ENCODE assay signal across 19 cellular contexts in the genomic region with DNA sequence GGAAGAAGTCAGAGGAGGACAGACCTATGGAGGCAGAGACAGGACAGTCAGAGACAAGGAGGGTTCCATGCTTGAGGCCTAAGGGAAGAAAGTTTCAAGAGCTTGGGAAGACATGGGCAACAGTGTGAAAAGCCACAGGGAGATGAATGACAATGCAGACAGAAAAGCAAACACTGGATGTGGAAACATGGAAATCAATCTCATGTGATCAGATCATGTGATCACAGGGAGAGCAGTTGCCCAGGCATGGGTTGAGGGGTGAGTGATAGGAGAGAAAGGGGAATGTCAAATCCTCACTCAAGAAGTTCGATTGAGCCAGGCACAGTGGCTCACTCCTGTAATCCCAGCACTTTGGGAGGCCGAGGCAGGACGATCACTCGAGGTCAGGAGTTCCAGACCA. TPM values are rescaled to one million over a fixed set of nuclear protein-coding genes. Genes with fewer than 3 reads are reported as not detected.
DNase-seq lines count a peak whose midpoint lies in the region; ATAC-seq, FAIRE-seq and TF ChIP-seq lines count a peak whose summit lies in the region.
"Had no signal": no experiment of that assay in that cellular context is flagged by ENCODE, and none has a peak within 500 bp of the region (broad histone marks: within the 10 kb centered on the region; RNA-seq: fewer than 3 reads in every experiment).

No MANE protein-coding gene starts in this region.

- H3K27me3 ChIP-seq in endothelial cell of umbilical vein (ENCODE audit: control insufficient read depth in 2 of 2, insufficient read depth in 2 of 2, low read length in 2 of 2) (no peaks in the 10 kb centered on the region), spleen (replicated peaks in 1 of 7) (no peaks in the 10 kb centered on the region)
- H3K27me3 ChIP-seq: BLaER1 had no signal

- TF ChIP-seq CTCF in CD14-positive monocyte (IDR thresholded peaks at IDR 0.05) (no peak), endothelial cell of umbilical vein (IDR thresholded peaks at IDR 0.05; ENCODE audit: extremely low read depth in 1 of 2, insufficient read depth in 1 of 2, low read depth in 1 of 2, low read length in 2 of 2) (no peak), spleen (IDR thresholded peaks at IDR 0.05 in 8 of 11, conservative IDR thresholded peaks at IDR 0.05 in 3 of 11) (no peak), GM13977 (IDR thresholded peaks at IDR 0.05; ENCODE audit: extremely low read depth, insufficient read depth, missing control alignments) (no peak)

- in situ Hi-C loops in SK-MEL-5 (cut with HindIII; ENCODE audit: low pct_unique_long_range_greater_than_20kb, low sequenced_read_pairs), result no loop called here
- in situ Hi-C loops in GM13977 (cut with MboI; ENCODE audit: low pct_unique_long_range_greater_than_20kb, low sequenced_read_pairs, unreplicated experiment), result no loop called here

- H3K27ac ChIP-seq in endothelial cell of umbilical vein (ENCODE audit: insufficient read depth, low read depth, low read length) (no peak overlapping the region), spleen (peak overlapping the region in 4 of 8 donors; percentile 31 to 73 (median 60))
- H3K27ac ChIP-seq: BLaER1 had no signal

- POLR2A ChIA-PET in endothelial cell of umbilical vein (lab: Charles Lee), result no interaction called here

- CTCF ChIA-PET in endothelial cell of umbilical vein (lab: Charles Lee), result no interaction called here

- H3K9me3 ChIP-seq in endothelial cell of umbilical vein (replicated peaks; ENCODE audit: control insufficient read depth, insufficient read depth, low read length) (no peaks in the 10 kb centered on the region), spleen (no peaks in the 10 kb centered on the region)
- H3K9me3 ChIP-seq: BLaER1 had no signal

- H3K4me2 ChIP-seq in endothelial cell of umbilical vein (ENCODE audit: insufficient read depth, low read length), result no peak overlapping the region
- H3K4me2 ChIP-seq: BLaER1 had no signal

- H3K36me3 Mint-ChIP-seq in CD14-positive monocyte, result peaks cover 53 to 80% of the 10 kb centered on the region in 2 donors

- H3K27me3 Mint-ChIP-seq in CD14-positive monocyte (ENCODE audit: low read depth in 3 of 3), result peaks cover 0 to 1% (median 0%) of the 10 kb centered on the region in 3 donors

- H3K9ac ChIP-seq in endothelial cell of umbilical vein (replicated peaks; ENCODE audit: extremely low read depth, insufficient read depth, low read length), result no peak overlapping the region
- H3K9ac ChIP-seq: BLaER1 had no signal

- DNase-seq in CD14-positive monocyte (ENCODE audit: low spot score) (no peak), SK-MEL-5 (ENCODE audit: low read depth, low spot score) (peak; percentile 26), endothelial cell of umbilical vein (ENCODE audit: low read depth, low spot score) (no peak), spleen (peak; percentile 3), NCI-H2107 treated with DMSO at 0.1 percent for 48 hours (lab: John Stamatoyannopoulos, UW; ENCODE audit: unreplicated experiment) (no peak), GM13977 (ENCODE audit: low spot score) (no peak)
- no peak for DNase-seq in activated CD4-positive, alpha-beta T cell treated with anti-CD3 and anti-CD28 coated beads, Interleukin-2, amount 50 U/mL, for 1 hour
- DNase-seq: CD8-positive, alpha-beta memory T cell; GOT3; KBM-7; NCI-H1417 treated with DMSO at 0.1 percent for 48 hours; NCI-H187 treated with DMSO at 0.1 percent for 48 hours; NCI-H2171; SW 1271 had no signal

- intact Hi-C loops in CD14-positive monocyte (cut with micrococcal nuclease), result loop anchor here (5.0 kb wide), 1 partner anchor 67 kb away; no protein-coding TSS in a partner anchor
- intact Hi-C loops in endothelial cell of umbilical vein (cut with micrococcal nuclease), result no loop called here
- intact Hi-C loops in spleen (cut with DNase I; ENCODE audit: low total_unique reads), result no loop called here

- H3K4me1 Mint-ChIP-seq in CD14-positive monocyte, result peaks cover 98% of the 10 kb centered on the region
- H3K4me1 Mint-ChIP-seq: CD8-positive, alpha-beta memory T cell had no signal

- dilution Hi-C loops in endothelial cell of umbilical vein (cut with MboI; ENCODE audit: extremely low pct_ligation_motif_present, low sequenced_read_pairs), result no loop called here

- peaks cover 0 to 3% (median 0%) of the 10 kb centered on the region in 7 donors for H3K9me3 Mint-ChIP-seq in CD14-positive monocyte
- H3K9me3 Mint-ChIP-seq: CD8-positive, alpha-beta memory T cell had no signal

- H3K4me1 ChIP-seq in endothelial cell of umbilical vein (ENCODE audit: control insufficient read depth, extremely low read depth, insufficient read depth, low read length) (peaks cover 6% of the 10 kb centered on the region), spleen (peaks cover 0 to 91% (median 35%) of the 10 kb centered on the region in 6 donors)
- H3K4me1 ChIP-seq: BLaER1 had no signal

- BruUV-seq in endothelial cell of umbilical vein (replicated peaks; lab: Mats Ljungman, UMichigan), result no TSS peak

- no peaks in the 10 kb centered on the region for H3K79me2 ChIP-seq in endothelial cell of umbilical vein (ENCODE audit: control insufficient read depth, insufficient read depth, low read length)

- peak overlapping the region; percentile 89 to 97 (median 93) for H3K27ac Mint-ChIP-seq in CD14-positive monocyte

- no peak for ATAC-seq in GM18861 (IDR thresholded peaks at IDR 0.05; ENCODE audit: unreplicated experiment)
- ATAC-seq: Panc1 had no signal

- FAIRE-seq in endothelial cell of umbilical vein (lab: Jason Lieb, UNC), result peak; percentile 64
- FAIRE-seq: A204.1, D721Med had no signal

- peak overlapping the region; percentile 62 to 75 for H3K4me3 Mint-ChIP-seq in CD14-positive monocyte
- H3K4me3 Mint-ChIP-seq: CD8-positive, alpha-beta memory T cell had no signal

- H4K20me1 ChIP-seq in endothelial cell of umbilical vein (replicated peaks; ENCODE audit: control insufficient read depth, extremely low read depth, insufficient read depth, low read length), result no peaks in the 10 kb centered on the region
- H4K20me1 ChIP-seq: BLaER1 had no signal

- no peaks in the 10 kb centered on the region for H3K9me1 ChIP-seq in endothelial cell of umbilical vein (replicated peaks; ENCODE audit: control insufficient read depth, extremely low read depth, insufficient read depth, low read length)

- TF ChIP-seq POLR2A in endothelial cell of umbilical vein (IDR thresholded peaks at IDR 0.05; ENCODE audit: low read depth, low read length), result no peak
- no peak for TF ChIP-seq POLR2A in spleen (IDR thresholded peaks at IDR 0.05)

- no peak overlapping the region for H2AFZ ChIP-seq in endothelial cell of umbilical vein (ENCODE audit: low read depth, low read length)

- WGBS in spleen, 5 donors, result 85 to 96% (median 95%) methylated on average over 4 of the region's 4 CpGs

- H3K36me3 ChIP-seq in endothelial cell of umbilical vein (ENCODE audit: control insufficient read depth in 2 of 2, extremely low read depth in 1 of 2, insufficient read depth in 2 of 2, low read length in 2 of 2), result no peaks in the 10 kb centered on the region
- H3K36me3 ChIP-seq in spleen, result peaks cover 0 to 5% (median 0%) of the 10 kb centered on the region in 6 donors
- H3K36me3 ChIP-seq: BLaER1 had no signal

- H3K4me3 ChIP-seq in endothelial cell of umbilical vein (replicated peaks in 1 of 3; ENCODE audit: insufficient read depth in 1 of 3, low read depth in 1 of 3, low read length in 3 of 3) (no peak overlapping the region), spleen (no peak overlapping the region)
- H3K4me3 ChIP-seq: BLaER1 had no signal

TF ChIP-seq in endothelial cell of umbilical vein, 7 proteins besides CTCF, POLR2A, EP300 and RAD21:
- TF ChIP-seq MYC (IDR thresholded peaks at IDR 0.05; ENCODE audit: low read depth, low read length), result no peak
TF ChIP-seq in endothelial cell of umbilical vein: peak in this region for 0.

RNA-seq across cellular contexts. Expression of a gene that starts 17.2 kb away (rescaled TPM):
- 100 to 1,000 TPM; 331 to 347 TPM for polyA plus RNA-seq in CD14-positive monocyte
- total RNA-seq in SK-MEL-5 (2014; rRNA removed; shearing (Covaris generic)), result 0.24 and 0.29 TPM in 2 replicates
- 0.37 and 0.87 TPM in 2 replicates for polyA plus RNA-seq in SK-MEL-5 (2015; cell fraction: cytosol; rRNA removed)
- polyA plus RNA-seq in SK-MEL-5 (2015; cell fraction: nucleus; rRNA removed), result 0.20 and 0.39 TPM in 2 replicates
- total RNA-seq in endothelial cell of umbilical vein, result 0.18 and 0.20 TPM in 2 replicates
- polyA plus RNA-seq in endothelial cell of umbilical vein, result 0.32 and 0.33 TPM in 2 replicates
- polyA plus RNA-seq in endothelial cell of umbilical vein (2011; cell fraction: cytosol; rRNA removed), result 0.16 and 0.31 TPM in 2 replicates
- 0.28 and 0.31 TPM in 2 replicates for polyA plus RNA-seq in endothelial cell of umbilical vein (2011; cell fraction: nucleus; rRNA removed)
- polyA plus RNA-seq in endothelial cell of umbilical vein (2012), result 0.24 and 0.27 TPM in 2 replicates
- polyA minus RNA-seq in endothelial cell of umbilical vein, result 0.12 and 0.28 TPM in 2 replicates
- polyA minus RNA-seq in endothelial cell of umbilical vein (2011; cell fraction: cytosol; rRNA and poly(A)+ RNA removed), result not detected
- 0.10 TPM in 1 of 2 replicates, not detected in the other for polyA minus RNA-seq in endothelial cell of umbilical vein (2011; cell fraction: nucleus; rRNA and poly(A)+ RNA removed)
- 10 to 100 TPM; 13.8 to 32.2 (median 28.2) TPM for total RNA-seq in spleen
- 1 to 10 TPM; 5.0 to 7.5 (median 5.7) TPM for polyA plus RNA-seq in spleen

Comparison
In these comparisons a context has a peak if more than half of its experiments do, and no peak if none do; other contexts are left out.
1. DNase-seq: peak in SK-MEL-5 (single experiment) and spleen (single experiment); none in CD14-positive monocyte (single experiment), endothelial cell of umbilical vein (single experiment), activated CD4-positive, alpha-beta T cell treated with anti-CD3 and anti-CD28 coated beads, Interleukin-2, amount 50 U/mL, for 1 hour (single experiment), NCI-H2107 treated with DMSO at 0.1 percent for 48 hours (single experiment) and GM13977 (single experiment).
2. RNA of a gene that starts 17.2 kb away (total RNA-seq): 13.8 to 32.2 TPM in spleen; 0.24 to 0.29 TPM in SK-MEL-5 and 0.18 to 0.20 TPM in endothelial cell of umbilical vein; every median in the first group is over 10 times any median in the second.
3. intact Hi-C loops: an anchor here in CD14-positive monocyte (5.0 kb wide); none called in endothelial cell of umbilical vein and spleen.